Comparison of ENCODE assay signal across 27 cellular contexts in the genomic region with DNA sequence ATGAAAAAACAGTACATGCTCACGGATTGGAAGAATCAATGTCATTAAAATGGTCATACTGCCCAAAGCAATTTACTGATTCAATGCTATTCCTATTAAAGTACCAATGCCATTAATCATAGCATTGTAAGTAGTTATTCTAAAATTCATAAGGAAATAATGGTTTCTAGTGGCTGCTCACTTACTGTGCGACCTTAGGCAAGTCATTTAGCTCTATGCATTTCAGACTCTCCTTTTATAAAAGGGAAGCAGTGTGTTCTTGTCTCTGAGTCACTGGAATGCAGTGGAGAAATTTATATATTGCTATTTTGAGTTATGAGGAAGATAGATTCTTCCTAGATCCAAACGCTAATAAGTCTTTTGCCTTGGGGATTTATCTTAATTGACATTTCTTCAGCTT.
"Had no signal": no experiment of that assay in that cellular context is flagged by ENCODE, and none has a peak within 500 bp of the region (broad histone marks: within the 10 kb centered on the region; RNA-seq: fewer than 3 reads in every experiment).

No MANE protein-coding gene starts in this region.

- H3K27me3 ChIP-seq: dorsolateral prefrontal cortex, esophagus squamous epithelium, gastrocnemius medialis, heart right ventricle, left lung had no signal

- H3K36me3 Mint-ChIP-seq: memory B cell; naive thymus-derived CD4-positive, alpha-beta T cell had no signal

- H3K4me3 ChIP-seq: coronary artery, dorsolateral prefrontal cortex, esophagus squamous epithelium, gastrocnemius medialis, heart right ventricle, left lung, lower lobe of right lung had no signal

- FAIRE-seq: colon, endothelial cell of umbilical vein, islet of Langerhans, keratinocyte had no signal

- H3K9me3 ChIP-seq: esophagus squamous epithelium, gastrocnemius medialis, heart right ventricle, left lung, lower lobe of right lung had no signal

- H3K27me3 Mint-ChIP-seq: memory B cell; naive thymus-derived CD4-positive, alpha-beta T cell had no signal

- H3K4me1 ChIP-seq: esophagus squamous epithelium, gastrocnemius medialis, heart right ventricle, left lung, lower lobe of right lung had no signal

- DNase-seq: dermis blood vessel endothelial cell; dorsolateral prefrontal cortex; effector CD4-positive, alpha-beta T cell; effector memory CD4-positive, alpha-beta T cell; erythroblast; esophagus squamous epithelium; foreskin fibroblast; gastrocnemius medialis; glutamatergic neuron; head of caudate nucleus; heart right ventricle; hippocampal formation; left cardiac atrium; left lung; left ventricle myocardium superior; lower lobe of right lung; mesendoderm; midbrain; naive thymus-derived CD4-positive, alpha-beta T cell had no signal

- H3K36me3 ChIP-seq: esophagus squamous epithelium, gastrocnemius medialis, heart right ventricle, left lung, lower lobe of right lung had no signal

- H3K27ac Mint-ChIP-seq: memory B cell; naive thymus-derived CD4-positive, alpha-beta T cell had no signal

- H3K4me3 Mint-ChIP-seq: memory B cell; naive thymus-derived CD4-positive, alpha-beta T cell had no signal

- ATAC-seq: esophagus mucosa; gastrocnemius medialis; heart right ventricle; left cardiac atrium; left lung; left ventricle myocardium superior; lower lobe of right lung; naive thymus-derived CD4-positive, alpha-beta T cell had no signal

- H3K27ac ChIP-seq: coronary artery, dorsolateral prefrontal cortex, epithelial cell of prostate, esophagus squamous epithelium, gastrocnemius medialis, heart right ventricle, left lung, lower lobe of right lung had no signal

- H3K4me1 Mint-ChIP-seq: memory B cell; naive thymus-derived CD4-positive, alpha-beta T cell had no signal
